ENCODE assay signal across 1 cellular context in genomic region chr13:26305676-26306075, GRCh38.
TF ChIP-seq lines count a peak whose summit lies in the region.

No MANE protein-coding gene starts in this region.

TF ChIP-seq in K562, 482 proteins besides CTCF, POLR2A, EP300 and RAD21:
- TF ChIP-seq CEBPG (CRISPR knock-in tag; IDR thresholded peaks at IDR 0.05): no peak
- peak in 1 of 2 experiments; percentile 68; a peak in 2 of 4 replicates for TF ChIP-seq CEBPG (tag; conservative IDR thresholded peaks at IDR 0.05 in 1 of 2, IDR thresholded peaks at IDR 0.05 in 1 of 2)
- no peak for TF ChIP-seq ELF4 (CRISPR knock-in tag; IDR thresholded peaks at IDR 0.05)
- peak; percentile 44; the same call in 1 of the 2 replicates for TF ChIP-seq CEBPB (tag; IDR thresholded peaks at IDR 0.05)
